Comparison of ENCODE assay signal across 1 cellular context in genomic region chr7:107068156-107068555, GRCh38.
TF ChIP-seq lines count a peak whose summit lies in the region.

No MANE protein-coding gene starts in this region.

TF ChIP-seq in IMR-90, 13 proteins besides CTCF, POLR2A, EP300 and RAD21:
- TF ChIP-seq RCOR1 (IDR thresholded peaks at IDR 0.05; ENCODE audit: insufficient replicate concordance, low read length): no peak
- no peak for TF ChIP-seq USF2 (IDR thresholded peaks at IDR 0.05; ENCODE audit: low read depth, low read length)
- no peak for TF ChIP-seq RFX5 (IDR thresholded peaks at IDR 0.05; ENCODE audit: low read depth, low read length)
- no peak for TF ChIP-seq SMC3 (IDR thresholded peaks at IDR 0.05; ENCODE audit: low read depth, low read length)
- TF ChIP-seq MAZ (IDR thresholded peaks at IDR 0.05; ENCODE audit: borderline replicate concordance, low read depth, low read length): no peak
- TF ChIP-seq ELK1 (IDR thresholded peaks at IDR 0.05; ENCODE audit: borderline replicate concordance, low read depth, low read length): no peak
- TF ChIP-seq CEBPB (IDR thresholded peaks at IDR 0.05; ENCODE audit: low read depth, low read length): no peak
- no peak for TF ChIP-seq NFE2L2 (IDR thresholded peaks at IDR 0.05; ENCODE audit: low read depth, low read length)
- TF ChIP-seq FOS (IDR thresholded peaks at IDR 0.05; ENCODE audit: low read depth, low read length): no peak
- no peak for TF ChIP-seq MXI1 (IDR thresholded peaks at IDR 0.05; ENCODE audit: borderline replicate concordance, low read depth, low read length)
- no peak for TF ChIP-seq BHLHE40 (IDR thresholded peaks at IDR 0.05; ENCODE audit: low read depth, low read length)
- no peak for TF ChIP-seq CHD1 (IDR thresholded peaks at IDR 0.05; ENCODE audit: low read depth, low read length)
- no peak for TF ChIP-seq MAFK (IDR thresholded peaks at IDR 0.05; ENCODE audit: low read depth, low read length)
